ENCODE assay signal across 11 cellular contexts in the genomic region with DNA sequence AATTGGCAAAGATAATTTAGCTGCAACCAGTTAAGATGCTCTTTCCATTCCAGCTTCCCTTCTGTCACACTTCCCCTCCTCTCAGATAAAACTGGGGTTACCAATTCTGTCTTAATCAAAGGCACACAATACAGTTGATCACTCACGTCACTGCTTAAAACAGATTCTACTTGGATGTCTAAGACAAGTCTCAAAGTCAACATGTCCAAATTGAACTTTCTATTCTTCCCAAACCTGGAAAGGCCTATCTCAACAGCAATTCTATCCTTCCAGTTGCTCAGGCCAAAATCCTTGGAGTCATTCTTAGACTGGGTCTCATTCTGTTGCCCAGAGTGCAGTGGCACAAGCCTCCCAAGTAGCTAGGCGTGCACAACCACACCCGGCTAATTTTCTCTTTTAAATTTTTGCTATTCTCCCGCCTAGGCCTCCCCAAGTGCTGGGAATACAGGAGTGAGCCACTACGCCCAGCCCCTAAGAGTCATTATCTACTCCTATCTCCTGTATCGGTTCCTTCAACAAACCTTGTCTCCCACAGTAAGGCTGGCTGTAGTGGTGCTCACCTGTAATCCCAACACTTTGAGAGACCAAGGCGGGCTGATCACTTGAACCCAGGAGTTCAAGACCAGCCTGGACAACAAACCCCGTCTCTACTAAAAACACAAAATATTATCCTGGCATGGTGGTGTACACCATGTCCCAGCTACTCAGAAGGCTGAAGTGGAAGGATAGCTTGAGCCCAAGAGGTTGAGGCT. TPM values are rescaled to one million over a fixed set of nuclear protein-coding genes. Genes with fewer than 3 reads are reported as not detected.
DNase-seq lines count a peak whose midpoint lies in the region; ATAC-seq, FAIRE-seq and TF ChIP-seq lines count a peak whose summit lies in the region.
"Had no signal": no experiment of that assay in that cellular context is flagged by ENCODE, and none has a peak within 500 bp of the region (broad histone marks: within the 10 kb centered on the region; RNA-seq: fewer than 3 reads in every experiment).

No MANE protein-coding gene starts in this region.

- H3K36me3 ChIP-seq in GM12878 (ENCODE audit: control insufficient read depth in 2 of 2, insufficient read depth in 2 of 2, low read length in 1 of 2) = peaks cover 4 to 25% of the 10 kb centered on the region in 2 experiments

- peaks cover 4% of the 10 kb centered on the region; the same call in 1 of the 2 replicates for H4K20me1 ChIP-seq in GM12878 (ENCODE audit: control insufficient read depth, insufficient read depth)

- no peak overlapping the region for H3K27ac ChIP-seq in GM12878 (ENCODE audit: control insufficient read depth, insufficient read depth)

- no peaks in the 10 kb centered on the region for H3K9me3 ChIP-seq in GM12878 (replicated peaks; ENCODE audit: control insufficient read depth, insufficient read depth, low read length)

- H3K27me3 Mint-ChIP-seq in CD14-positive monocyte (ENCODE audit: low read depth in 3 of 3) = peaks cover 0 to 3% (median 0%) of the 10 kb centered on the region in 3 donors

- intact Hi-C loops in CD14-positive monocyte (cut with micrococcal nuclease) = no loop called here
- intact Hi-C loops in GM12878 (cut with micrococcal nuclease; ENCODE audit: unreplicated experiment) = no loop called here

- TF ChIP-seq CTCF in CD14-positive monocyte (IDR thresholded peaks at IDR 0.05) (no peak), GM12878 (IDR thresholded peaks at IDR 0.05 in 2 of 3, conservative IDR thresholded peaks at IDR 0.05 in 1 of 3; ENCODE audit: control insufficient read depth in 2 of 3, extremely low read depth in 1 of 3, insufficient read depth in 1 of 3, low read depth in 3 of 3, low read length in 3 of 3) (no peak)

- H2AFZ ChIP-seq in GM12878 (ENCODE audit: control insufficient read depth, low read depth, low read length) = no peak overlapping the region

- BruUV-seq in GM12878 (replicated peaks; lab: Mats Ljungman, UMichigan) = no TSS peak

- TF ChIP-seq POLR2A in GM18526 (IDR thresholded peaks at IDR 0.05; ENCODE audit: extremely low read depth, insufficient read length) (peak; percentile 24), GM12878 (IDR thresholded peaks at IDR 0.05; ENCODE audit: low read depth, low read length) (0 out of 2 replicates have a peak, but pooled peaks have one; percentile 39)

- in situ Hi-C loops in GM12878 (cut with MboI) = no loop called here

- SMC1A ChIA-PET in GM12878 (lab: Charles Lee; ENCODE audit: uncharacterized antibody, unreplicated experiment) = no interaction called here

- H3K27ac Mint-ChIP-seq in CD14-positive monocyte = peak overlapping the region in 4 of 7 donors; percentile 1 to 53 (median 16)

- peaks cover 42% of the 10 kb centered on the region for H3K4me1 Mint-ChIP-seq in CD14-positive monocyte

- TF ChIP-seq EP300 in GM12878 (IDR thresholded peaks at IDR 0.05; ENCODE audit: borderline replicate concordance in 1 of 2, control insufficient read depth in 1 of 2, low read depth in 2 of 2, low read length in 2 of 2) = no peak

- POLR2A ChIA-PET in GM12878 (lab: Charles Lee) = interaction anchor here (0.6 to 1.3 kb wide), 4 partner anchors 15 to 44 kb away, joined by 3 to 5 read pairs (median 4); partner anchors contain the start of genes MGAT2 and RPL36AL

- CTCF ChIA-PET in GM12878 (lab: Yijun Ruan, JAX) = interaction anchor here (0.9 to 1.7 kb wide), 3 partner anchors 83 to 120 kb away, joined by 3 to 5 read pairs (median 3); no protein-coding TSS in a partner anchor

- peaks cover 45 to 58% of the 10 kb centered on the region in 2 donors for H3K36me3 Mint-ChIP-seq in CD14-positive monocyte

- no peak for DNase-seq in CD14-positive monocyte (ENCODE audit: low spot score)
- DNase-seq in GM12878 (ENCODE audit: low read depth, low spot score) = no peak
- DNase-seq in superior temporal gyrus (ENCODE audit: extremely low spot score) = no peak
- DNase-seq: activated CD4-positive, alpha-beta T cell treated with anti-CD3 and anti-CD28 coated beads, Interleukin-2, amount 50 U/mL, for 1 hour; DMS79; NCI-H226; SHP77 treated with DMSO at 0.1 percent for 48 hours had no signal

- peaks cover 62% of the 10 kb centered on the region for H3K79me2 ChIP-seq in GM12878 (ENCODE audit: control insufficient read depth, insufficient read depth, low read length)

- RAD21 ChIA-PET in GM12878 (lab: Charles Lee; ENCODE audit: unreplicated experiment) = interaction anchor here (1.2 kb wide), 1 partner anchor 43 kb away, joined by 3 read pairs; no protein-coding TSS in a partner anchor

- no peak overlapping the region for H3K9ac ChIP-seq in GM12878 (ENCODE audit: control insufficient read depth, insufficient read depth, low read length)

- no peak for FAIRE-seq in GM12878 (lab: Jason Lieb, UNC)
- FAIRE-seq: keratinocyte had no signal

- no peaks in the 10 kb centered on the region for H3K4me1 ChIP-seq in GM12878 (ENCODE audit: control insufficient read depth, insufficient read depth, low read length)

- H3K4me3 Mint-ChIP-seq in CD14-positive monocyte = no peak overlapping the region

- no peaks in the 10 kb centered on the region for H3K9me3 Mint-ChIP-seq in CD14-positive monocyte

- H3K4me3 ChIP-seq in GM12878 = no peak overlapping the region

- H3K27me3 ChIP-seq in GM12878 (replicated peaks in 1 of 2; ENCODE audit: control insufficient read depth in 2 of 2, insufficient read depth in 2 of 2, low read length in 1 of 2) = no peaks in the 10 kb centered on the region

- H3K4me2 ChIP-seq in GM12878 (ENCODE audit: control insufficient read depth, insufficient read depth) = no peak overlapping the region

- ATAC-seq in GM12878 (no peak), HG02973 (IDR thresholded peaks at IDR 0.05; ENCODE audit: unreplicated experiment) (no peak), HG03469 (IDR thresholded peaks at IDR 0.05; ENCODE audit: unreplicated experiment) (no peak)

- 88% methylated on average over 8 of the region's 8 CpGs for WGBS in GM12878 (ENCODE audit: insufficient coverage, insufficient replicate concordance, low lambda C conversion rate, missing lambda C conversion rate)

- no peak for TF ChIP-seq RAD21 in GM12878 (IDR thresholded peaks at IDR 0.05; ENCODE audit: insufficient read depth, low read depth, low read length)

RNA-seq across cellular contexts. Expression of gene RPS29, which starts 4.8 kb away (rescaled TPM):
- polyA plus RNA-seq in CD14-positive monocyte (1,000 to 10,000 TPM; 2,325 to 2,965 TPM), GM12878 (2011; rRNA removed) (3,967 and 5,760 TPM in 2 replicates), GM12878 (2014; fragmentation: Illumina TruSeq; extraction: Trizol) (3,829 and 3,986 TPM in 2 replicates), GM12878 (2014; fragmentation: Nextera tagmentation; extraction: Ambion mirVana) (1,000 to 10,000 TPM; 7,374 to 7,763 TPM), GM12878 (2014; rRNA removed) (10,815 and 11,432 TPM in 2 replicates), GM12878 (2016; fragmentation: Nextera tagmentation; extraction: Ambion mirVana) (1,000 to 10,000 TPM; 2,685 to 2,702 TPM)
- total RNA-seq in GM12878 (2013; cell fraction: nucleolus; rRNA removed) = 345 and 424 TPM in 2 replicates
- total RNA-seq in GM12878 (2014; rRNA removed) (4,733 and 4,923 TPM in 2 replicates), GM12878 (2014; rRNA removed; fragmentation: Illumina TruSeq; extraction: Trizol) (3,284 and 3,322 TPM in 2 replicates), GM12878 (2021) (2,727 and 2,890 TPM in 2 replicates)
- polyA plus RNA-seq in GM12878 (2011; ENCODE audit: low read depth) = 3,291 TPM
- polyA plus RNA-seq in GM12878 (2011; cell fraction: cytosol; rRNA removed) = 7,866 and 27,616 TPM in 2 replicates
- 1,846 and 2,118 TPM in 2 replicates for polyA plus RNA-seq in GM12878 (2011; cell fraction: nucleus; rRNA removed)
- 13,737 and 20,851 TPM in 2 replicates for polyA plus RNA-seq in GM12878 (2012)
- 879 and 1,132 TPM in 2 replicates for polyA minus RNA-seq in GM12878 (2011; rRNA and poly(A)+ RNA removed)
- polyA minus RNA-seq in GM12878 (2011; cell fraction: cytosol; rRNA and poly(A)+ RNA removed) = 471 and 480 TPM in 2 replicates
- 234 and 334 TPM in 2 replicates for polyA minus RNA-seq in GM12878 (2011; cell fraction: nucleus; rRNA and poly(A)+ RNA removed)

RNA-seq across cellular contexts. Expression of gene LRR1, which starts 17.4 kb away (rescaled TPM):
- polyA plus RNA-seq in CD14-positive monocyte (10 to 100 TPM; 10.5 to 12.7 TPM), GM12878 (2011; rRNA removed) (36.9 and 50.7 TPM in 2 replicates), GM12878 (2014; fragmentation: Illumina TruSeq; extraction: Trizol) (41.2 and 50.3 TPM in 2 replicates), GM12878 (2014; fragmentation: Nextera tagmentation; extraction: Ambion mirVana) (100 to 1,000 TPM in 1 of 2 experiments, 10 to 100 TPM in 1; 63.9 to 110 TPM), GM12878 (2014; rRNA removed) (42.8 and 45.3 TPM in 2 replicates), GM12878 (2016; fragmentation: Nextera tagmentation; extraction: Ambion mirVana) (10 to 100 TPM; 86.0 to 86.7 TPM)
- 28.5 and 31.4 TPM in 2 replicates for total RNA-seq in GM12878 (2013; cell fraction: nucleolus; rRNA removed)
- total RNA-seq in GM12878 (2014; rRNA removed) (54.0 and 66.4 TPM in 2 replicates), GM12878 (2014; rRNA removed; fragmentation: Illumina TruSeq; extraction: Trizol) (47.9 and 52.3 TPM in 2 replicates), GM12878 (2021) (46.7 and 48.9 TPM in 2 replicates)
- polyA plus RNA-seq in GM12878 (2011; ENCODE audit: low read depth) = 14.3 TPM
- 20.0 and 24.4 TPM in 2 replicates for polyA plus RNA-seq in GM12878 (2011; cell fraction: cytosol; rRNA removed)
- 16.7 and 18.2 TPM in 2 replicates for polyA plus RNA-seq in GM12878 (2011; cell fraction: nucleus; rRNA removed)
- 18.9 and 20.8 TPM in 2 replicates for polyA plus RNA-seq in GM12878 (2012)
- polyA minus RNA-seq in GM12878 (2011; rRNA and poly(A)+ RNA removed) = 17.0 and 17.7 TPM in 2 replicates
- polyA minus RNA-seq in GM12878 (2011; cell fraction: cytosol; rRNA and poly(A)+ RNA removed) = 7.9 and 9.5 TPM in 2 replicates
- 11.5 and 17.0 TPM in 2 replicates for polyA minus RNA-seq in GM12878 (2011; cell fraction: nucleus; rRNA and poly(A)+ RNA removed)

RNA-seq across cellular contexts. Expression of gene RPL36AL, which starts 39.0 kb away (rescaled TPM):
- 100 to 1,000 TPM; 408 to 454 TPM for polyA plus RNA-seq in CD14-positive monocyte
- total RNA-seq in GM12878 (2013; cell fraction: nucleolus; rRNA removed) = 33.9 and 35.8 TPM in 2 replicates
- total RNA-seq in GM12878 (2014; rRNA removed) = 260 and 320 TPM in 2 replicates
- 549 and 554 TPM in 2 replicates for total RNA-seq in GM12878 (2014; rRNA removed; fragmentation: Illumina TruSeq; extraction: Trizol)
- 222 and 226 TPM in 2 replicates for total RNA-seq in GM12878 (2021)
- 592 TPM for polyA plus RNA-seq in GM12878 (2011; ENCODE audit: low read depth)
- 230 and 328 TPM in 2 replicates for polyA plus RNA-seq in GM12878 (2011; rRNA removed)
- polyA plus RNA-seq in GM12878 (2011; cell fraction: cytosol; rRNA removed) = 147 and 155 TPM in 2 replicates
- 101 and 103 TPM in 2 replicates for polyA plus RNA-seq in GM12878 (2011; cell fraction: nucleus; rRNA removed)
- polyA plus RNA-seq in GM12878 (2012) = 493 and 622 TPM in 2 replicates
- polyA plus RNA-seq in GM12878 (2014; fragmentation: Illumina TruSeq; extraction: Trizol) = 618 and 667 TPM in 2 replicates
- 1,000 to 10,000 TPM; 1,365 to 1,379 TPM for polyA plus RNA-seq in GM12878 (2014; fragmentation: Nextera tagmentation; extraction: Ambion mirVana)
- 397 and 441 TPM in 2 replicates for polyA plus RNA-seq in GM12878 (2014; rRNA removed)
- polyA plus RNA-seq in GM12878 (2016; fragmentation: Nextera tagmentation; extraction: Ambion mirVana) = 100 to 1,000 TPM; 541 to 571 TPM
- polyA minus RNA-seq in GM12878 (2011; rRNA and poly(A)+ RNA removed) = 86.5 and 135 TPM in 2 replicates
- polyA minus RNA-seq in GM12878 (2011; cell fraction: cytosol; rRNA and poly(A)+ RNA removed) = 33.3 and 38.7 TPM in 2 replicates
- 10.8 and 14.1 TPM in 2 replicates for polyA minus RNA-seq in GM12878 (2011; cell fraction: nucleus; rRNA and poly(A)+ RNA removed)

RNA-seq across cellular contexts. Expression of gene MGAT2, which starts 39.2 kb away (rescaled TPM):
- 10 to 100 TPM; 36.3 to 38.0 TPM for polyA plus RNA-seq in CD14-positive monocyte
- total RNA-seq in GM12878 (2013; cell fraction: nucleolus; rRNA removed) = 32.0 and 34.6 TPM in 2 replicates
- 51.8 and 57.9 TPM in 2 replicates for total RNA-seq in GM12878 (2014; rRNA removed)
- 38.5 and 38.6 TPM in 2 replicates for total RNA-seq in GM12878 (2014; rRNA removed; fragmentation: Illumina TruSeq; extraction: Trizol)
- 47.9 and 49.5 TPM in 2 replicates for total RNA-seq in GM12878 (2021)
- polyA plus RNA-seq in GM12878 (2011; ENCODE audit: low read depth) = 3.2 TPM
- 26.6 and 35.3 TPM in 2 replicates for polyA plus RNA-seq in GM12878 (2011; rRNA removed)
- 23.4 and 24.2 TPM in 2 replicates for polyA plus RNA-seq in GM12878 (2011; cell fraction: cytosol; rRNA removed)
- polyA plus RNA-seq in GM12878 (2011; cell fraction: nucleus; rRNA removed) = 15.5 and 17.3 TPM in 2 replicates
- polyA plus RNA-seq in GM12878 (2012) = 16.5 and 26.1 TPM in 2 replicates
- polyA plus RNA-seq in GM12878 (2014; fragmentation: Illumina TruSeq; extraction: Trizol) = 38.0 and 45.9 TPM in 2 replicates
- polyA plus RNA-seq in GM12878 (2014; fragmentation: Nextera tagmentation; extraction: Ambion mirVana) = under 1 TPM in 1 of 2 experiments, not detected in 1; 0.03 TPM
- polyA plus RNA-seq in GM12878 (2014; rRNA removed) = 32.9 and 34.7 TPM in 2 replicates
- polyA plus RNA-seq in GM12878 (2016; fragmentation: Nextera tagmentation; extraction: Ambion mirVana) = 10 to 100 TPM; 38.0 to 39.3 TPM
- polyA minus RNA-seq in GM12878 (2011; rRNA and poly(A)+ RNA removed) = 25.2 and 31.7 TPM in 2 replicates
- 13.8 and 15.4 TPM in 2 replicates for polyA minus RNA-seq in GM12878 (2011; cell fraction: cytosol; rRNA and poly(A)+ RNA removed)
- polyA minus RNA-seq in GM12878 (2011; cell fraction: nucleus; rRNA and poly(A)+ RNA removed) = 18.0 and 25.3 TPM in 2 replicates

RNA-seq across cellular contexts. Expression of gene DNAAF2, which starts 53.7 kb away (rescaled TPM):
- 1 to 10 TPM; 6.8 to 6.9 TPM for polyA plus RNA-seq in CD14-positive monocyte
- total RNA-seq in GM12878 (2013; cell fraction: nucleolus; rRNA removed) = 7.8 and 8.1 TPM in 2 replicates
- 12.6 and 14.0 TPM in 2 replicates for total RNA-seq in GM12878 (2014; rRNA removed)
- 8.7 and 9.9 TPM in 2 replicates for total RNA-seq in GM12878 (2014; rRNA removed; fragmentation: Illumina TruSeq; extraction: Trizol)
- total RNA-seq in GM12878 (2021) = 10.5 and 12.0 TPM in 2 replicates
- 2.0 TPM for polyA plus RNA-seq in GM12878 (2011; ENCODE audit: low read depth)
- polyA plus RNA-seq in GM12878 (2011; rRNA removed) = 9.0 and 13.3 TPM in 2 replicates
- polyA plus RNA-seq in GM12878 (2011; cell fraction: cytosol; rRNA removed) = 4.3 and 6.2 TPM in 2 replicates
- 2.9 and 4.4 TPM in 2 replicates for polyA plus RNA-seq in GM12878 (2011; cell fraction: nucleus; rRNA removed)
- polyA plus RNA-seq in GM12878 (2012) = 5.2 and 6.3 TPM in 2 replicates
- 10.3 and 12.4 TPM in 2 replicates for polyA plus RNA-seq in GM12878 (2014; fragmentation: Illumina TruSeq; extraction: Trizol)
- 1 to 10 TPM; 5.7 to 6.1 TPM for polyA plus RNA-seq in GM12878 (2014; fragmentation: Nextera tagmentation; extraction: Ambion mirVana)
- polyA plus RNA-seq in GM12878 (2014; rRNA removed) = 10.7 and 11.4 TPM in 2 replicates
- polyA plus RNA-seq in GM12878 (2016; fragmentation: Nextera tagmentation; extraction: Ambion mirVana) = 10 to 100 TPM; 21.2 to 24.7 TPM
- polyA minus RNA-seq in GM12878 (2011; rRNA and poly(A)+ RNA removed) = 2.6 and 3.2 TPM in 2 replicates
- polyA minus RNA-seq in GM12878 (2011; cell fraction: cytosol; rRNA and poly(A)+ RNA removed) = 2.6 and 3.2 TPM in 2 replicates
- polyA minus RNA-seq in GM12878 (2011; cell fraction: nucleus; rRNA and poly(A)+ RNA removed) = 2.2 and 3.6 TPM in 2 replicates
